8 cellular contexts compared by ENCODE assay signal in the genomic region with DNA sequence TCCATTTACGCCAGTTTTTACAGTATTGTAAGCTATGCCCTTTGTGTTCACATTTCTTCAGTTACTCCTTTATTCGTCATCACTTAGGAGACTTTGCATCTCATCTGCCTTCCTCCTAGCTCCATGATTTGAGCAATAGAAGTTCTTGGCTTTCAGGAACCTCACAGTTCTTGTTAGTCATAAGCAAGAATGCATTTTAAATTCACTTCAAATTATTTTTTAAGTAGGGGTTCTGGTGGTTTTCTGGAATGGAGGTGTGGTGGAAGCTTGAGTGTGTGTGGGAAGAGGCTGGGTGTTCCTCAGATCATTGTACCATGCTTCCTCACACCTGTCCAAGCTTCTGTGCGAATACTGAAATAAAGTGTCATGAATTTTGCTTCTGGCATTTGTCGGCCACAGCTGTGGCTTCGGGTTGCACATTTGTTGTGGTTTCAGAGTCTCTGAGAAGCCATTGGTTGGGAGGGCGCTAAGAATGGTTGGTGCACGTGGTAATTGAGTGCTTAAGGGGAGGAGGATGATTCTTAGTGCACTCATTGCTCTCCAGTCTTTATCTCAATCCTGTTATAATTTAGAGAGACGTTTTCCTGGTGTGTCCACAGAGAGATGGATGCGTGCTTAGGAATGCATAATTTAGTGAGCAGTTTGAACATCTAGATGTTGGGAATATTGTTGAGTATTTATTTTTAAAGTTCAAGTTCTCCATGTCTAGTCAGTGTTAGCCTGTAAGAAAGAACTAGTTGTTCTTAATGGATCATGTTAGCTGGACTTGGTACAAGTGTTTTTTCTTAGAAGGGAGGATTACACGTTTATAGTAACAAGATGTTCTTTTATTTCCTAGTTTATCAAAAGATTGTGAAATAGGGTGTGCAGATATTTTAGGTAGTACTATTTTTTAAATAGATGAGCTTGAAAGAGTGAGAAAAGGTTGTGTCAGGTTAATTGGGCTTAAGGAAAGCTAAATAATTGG. TPM values are rescaled to one million over a fixed set of nuclear protein-coding genes. Genes with fewer than 3 reads are reported as not detected.
A peak's percentile ranks its signal among the peaks of the same experiment; 100 is the strongest.
DNase-seq lines count a peak whose midpoint lies in the region; ATAC-seq and TF ChIP-seq lines count a peak whose summit lies in the region.

No MANE protein-coding gene starts in this region.

- H3K4me1 ChIP-seq in heart left ventricle: peaks cover 57 to 100% (median 100%) of the 10 kb centered on the region in 12 donors

- H3K4me3 ChIP-seq in heart left ventricle: no peak overlapping the region

- H3K36me3 ChIP-seq in heart left ventricle: no peaks in the 10 kb centered on the region

- TF ChIP-seq CTCF in GM13977 (IDR thresholded peaks at IDR 0.05; ENCODE audit: extremely low read depth, insufficient read depth, missing control alignments): no peak
- TF ChIP-seq CTCF in heart left ventricle (IDR thresholded peaks at IDR 0.05): no peak

- in situ Hi-C loops in GM13977 (cut with MboI; ENCODE audit: low pct_unique_long_range_greater_than_20kb, low sequenced_read_pairs, unreplicated experiment): no loop called here

- DNase-seq in GM13977 (ENCODE audit: low spot score) (peak; percentile 54), H4 (ENCODE audit: low spot score) (peak; percentile 64), NCI-H187 (lab: John Stamatoyannopoulos, UW) (peak; percentile 21 to 40), activated T-cell treated with anti-CD3 and anti-CD28 coated beads for 4 hours (peak; percentile 7), heart left ventricle (peak in 2 of 5 donors; percentile 44 to 47), HT-29 (ENCODE audit: low spot score) (no peak), NCI-H1436 (lab: John Stamatoyannopoulos, UW) (no peak)
- peak; percentile 19 to 27 for DNase-seq in stimulated activated CD4-positive, alpha-beta T cell treated with anti-CD3 and anti-CD28 coated beads, Interleukin-2, amount 100 ng/mL, for 48 hours

- H3K27me3 ChIP-seq in heart left ventricle: no peaks in the 10 kb centered on the region

- ATAC-seq in heart left ventricle: peak; percentile 22 to 61 (median 58)

- WGBS in heart left ventricle, 4 donors: 35 to 36% (median 36%) methylated on average over 10 of the region's 10 CpGs

- H3K9me3 ChIP-seq in heart left ventricle: no peaks in the 10 kb centered on the region

- H3K27ac ChIP-seq in heart left ventricle: peak overlapping the region; percentile 19 to 89 (median 77)

- TF ChIP-seq POLR2A in heart left ventricle (IDR thresholded peaks at IDR 0.05): no peak

- intact Hi-C loops in heart left ventricle (cut with DNase I): no loop called here

RNA-seq across cellular contexts. Expression of a gene that starts 31.9 kb away (rescaled TPM):
- 6.2 and 7.2 TPM in 2 replicates for total RNA-seq in H4 (2014; rRNA removed; shearing (Covaris generic))
- total RNA-seq in heart left ventricle: 10 to 100 TPM; 26.8 to 87.9 (median 38.7) TPM
- 10 to 100 TPM; 11.6 to 39.1 TPM for polyA plus RNA-seq in heart left ventricle
- 22.1 and 22.3 TPM in 2 replicates for total RNA-seq in HT-29 (2014; rRNA removed; shearing (Covaris generic))

Comparison
In these comparisons a context has a peak if more than half of its experiments do, and no peak if none do; other contexts are left out.
1. DNase-seq: peak in GM13977 (single experiment), H4 (single experiment), NCI-H187 (2 of 2), activated T-cell treated with anti-CD3 and anti-CD28 coated beads for 4 hours (single experiment) and stimulated activated CD4-positive, alpha-beta T cell treated with anti-CD3 and anti-CD28 coated beads, Interleukin-2, amount 100 ng/mL, for 48 hours (2 of 2); none in HT-29 (single experiment) and NCI-H1436 (single experiment).